9 cellular contexts compared by ENCODE assay signal in the genomic region with DNA sequence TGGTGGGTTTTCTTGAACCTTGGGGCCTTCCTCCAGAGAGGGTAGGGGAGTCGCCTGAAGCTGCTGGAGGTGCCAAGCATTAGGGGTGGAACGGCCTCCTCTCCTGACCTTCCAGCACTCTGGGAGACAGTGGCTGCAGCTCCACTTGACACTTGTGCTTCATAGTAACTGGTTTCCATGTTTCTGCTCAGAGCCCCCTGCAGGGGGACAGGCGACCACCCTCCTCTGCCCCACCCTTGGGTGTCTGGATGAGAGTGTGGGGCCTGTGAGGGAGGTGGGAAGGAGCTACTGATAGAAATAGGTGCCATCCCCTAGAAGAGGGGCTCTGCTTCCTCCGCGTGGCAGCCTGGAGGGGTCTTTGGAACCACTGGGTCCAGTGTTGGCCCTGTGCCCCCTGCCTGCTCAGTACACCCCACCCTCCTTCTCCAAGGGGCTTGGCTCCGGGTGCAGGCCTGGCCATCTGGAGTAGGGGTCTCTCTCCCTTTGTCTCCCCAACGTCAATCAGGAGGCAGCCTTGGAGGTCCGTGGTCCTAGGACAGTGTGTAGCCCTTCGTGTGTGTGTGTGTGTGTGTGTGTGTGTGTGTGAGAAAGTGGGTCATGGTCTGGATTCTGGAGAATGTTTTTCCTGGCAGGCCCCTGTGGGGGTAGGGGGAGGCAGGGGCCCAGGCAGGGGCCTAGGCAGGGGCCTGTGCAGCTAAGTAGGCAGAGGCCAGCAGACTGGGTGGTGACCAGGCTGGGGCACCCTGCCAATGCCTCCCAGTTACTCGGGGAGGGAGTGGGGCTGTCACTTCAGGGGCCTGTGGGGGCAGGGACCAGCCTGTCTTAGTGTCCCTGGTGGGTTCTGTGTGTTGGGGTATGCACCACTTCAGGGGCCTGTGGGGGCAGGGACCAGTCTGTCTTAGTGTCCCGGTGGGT. TPM values are rescaled to one million over a fixed set of nuclear protein-coding genes. Genes with fewer than 3 reads are reported as not detected.
A peak's percentile ranks its signal among the peaks of the same experiment; 100 is the strongest.
DNase-seq lines count a peak whose midpoint lies in the region; ATAC-seq and TF ChIP-seq lines count a peak whose summit lies in the region.
"Had no signal": no experiment of that assay in that cellular context is flagged by ENCODE, and none has a peak within 500 bp of the region (broad histone marks: within the 10 kb centered on the region; RNA-seq: fewer than 3 reads in every experiment).

No MANE protein-coding gene starts in this region.

- peaks cover 10% of the 10 kb centered on the region for H3K36me3 ChIP-seq in mammary epithelial cell (ENCODE audit: insufficient read depth, low read length)
- H3K36me3 ChIP-seq in naive thymus-derived CD4-positive, alpha-beta T cell (ENCODE audit: control insufficient read depth in 2 of 3, insufficient read depth in 3 of 3, low read length in 3 of 3) = peaks cover 0 to 15% (median 0%) of the 10 kb centered on the region in 3 experiments

- BruUV-seq in mammary epithelial cell (replicated peaks; lab: Mats Ljungman, UMichigan) = no TSS peak

- DNase-seq in HFF-Myc (ENCODE audit: extremely low read depth, low read depth) (no peak), mammary epithelial cell (no peak), left lobe of liver (ENCODE audit: low spot score) (no peak), HCEC 1CT (no peak)
- no peak for DNase-seq in naive thymus-derived CD4-positive, alpha-beta T cell
- DNase-seq: stimulated activated CD4-positive, alpha-beta T cell treated with anti-CD3 and anti-CD28 coated beads, Interleukin-4, amount 100 ng/mL, for 1 hour had no signal

- H3K9me3 ChIP-seq in mammary epithelial cell (replicated peaks; ENCODE audit: insufficient read depth, low read length) = no peaks in the 10 kb centered on the region
- H3K9me3 ChIP-seq in naive thymus-derived CD4-positive, alpha-beta T cell (ENCODE audit: control insufficient read depth in 2 of 3, low read length in 3 of 3) = no peaks in the 10 kb centered on the region

- no peak for ATAC-seq in naive thymus-derived CD4-positive, alpha-beta T cell
- ATAC-seq in left lobe of liver (no peak), HG02885 (IDR thresholded peaks at IDR 0.05; ENCODE audit: poor library complexity, unreplicated experiment) (no peak), GM18873 (IDR thresholded peaks at IDR 0.05; ENCODE audit: low FRiP score, unreplicated experiment) (no peak)

- TF ChIP-seq CTCF in 22Rv1 (IDR thresholded peaks at IDR 0.05) = no peak
- TF ChIP-seq CTCF in HFF-Myc (IDR thresholded peaks at IDR 0.05; ENCODE audit: low read depth, low read length, missing control alignments) = no peak
- TF ChIP-seq CTCF in mammary epithelial cell (conservative IDR thresholded peaks at IDR 0.05 in 1 of 2, IDR thresholded peaks at IDR 0.05 in 1 of 2; ENCODE audit: extremely low read depth in 1 of 2, insufficient read depth in 1 of 2, low read depth in 1 of 2, low read length in 2 of 2) = no peak

- H3K27me3 Mint-ChIP-seq in naive thymus-derived CD4-positive, alpha-beta T cell = no peaks in the 10 kb centered on the region

- in situ Hi-C loops in mammary epithelial cell (cut with MboI; ENCODE audit: low sequenced_read_pairs in 2 of 2) = no loop called here

- dilution Hi-C loops in mammary epithelial cell (cut with HindIII; ENCODE audit: low sequenced_read_pairs) = loop anchor here (5.0 kb wide), 2 partner anchors 77 to 188 kb away; a partner anchor contains a TSS

- peaks cover 0 to 19% (median 3%) of the 10 kb centered on the region in 5 donors for H3K36me3 Mint-ChIP-seq in naive thymus-derived CD4-positive, alpha-beta T cell

- no peak overlapping the region for H2AFZ ChIP-seq in mammary epithelial cell (ENCODE audit: low read depth, low read length)

- no peak overlapping the region for H3K9ac ChIP-seq in mammary epithelial cell (ENCODE audit: insufficient read depth, low read length)

- H3K4me3 Mint-ChIP-seq in naive thymus-derived CD4-positive, alpha-beta T cell = peak overlapping the region; percentile 13 to 100 (median 56)

- H3K4me1 ChIP-seq in mammary epithelial cell (ENCODE audit: insufficient read depth, low read length) = peaks cover 65% of the 10 kb centered on the region
- H3K4me1 ChIP-seq in naive thymus-derived CD4-positive, alpha-beta T cell (ENCODE audit: control insufficient read depth in 2 of 2, insufficient read depth in 2 of 2, low read length in 2 of 2) = peaks cover 64 to 74% of the 10 kb centered on the region in 2 donors

- no peaks in the 10 kb centered on the region for H4K20me1 ChIP-seq in mammary epithelial cell (ENCODE audit: insufficient read depth, low read length)

- H3K27ac Mint-ChIP-seq in naive thymus-derived CD4-positive, alpha-beta T cell = peak overlapping the region; percentile 68 to 94 (median 89)

- H3K27me3 ChIP-seq in mammary epithelial cell (ENCODE audit: insufficient read depth, low read length) = no peaks in the 10 kb centered on the region
- no peaks in the 10 kb centered on the region for H3K27me3 ChIP-seq in naive thymus-derived CD4-positive, alpha-beta T cell (ENCODE audit: control insufficient read depth in 2 of 2, insufficient read depth in 2 of 2, low read length in 2 of 2)

- H3K4me3 ChIP-seq in HFF-Myc (replicated peaks; ENCODE audit: low read depth, low read length) (peak overlapping the region; percentile 14), mammary epithelial cell (replicated peaks in 1 of 3; ENCODE audit: insufficient read depth in 1 of 3, low read depth in 2 of 3, low read length in 3 of 3) (no peak overlapping the region)
- no peak overlapping the region for H3K4me3 ChIP-seq in naive thymus-derived CD4-positive, alpha-beta T cell (ENCODE audit: low read length)

- peaks cover 51 to 85% (median 75%) of the 10 kb centered on the region in 7 donors for H3K4me1 Mint-ChIP-seq in naive thymus-derived CD4-positive, alpha-beta T cell

- CTCF ChIA-PET in mammary epithelial cell (lab: Charles Lee; ENCODE audit: low non-redundant PET) = no interaction called here
- CTCF ChIA-PET in naive thymus-derived CD4-positive, alpha-beta T cell (lab: Charles Lee) = no interaction called here

- peak overlapping the region; percentile 93; the same call in 1 of the 2 replicates for H3K27ac ChIP-seq in 22Rv1
- H3K27ac ChIP-seq in mammary epithelial cell (ENCODE audit: insufficient read depth, low read depth, low read length) = no peak overlapping the region
- peak overlapping the region; percentile 88 for H3K27ac ChIP-seq in naive thymus-derived CD4-positive, alpha-beta T cell (ENCODE audit: low read depth, low read length)

- H3K79me2 ChIP-seq in mammary epithelial cell (ENCODE audit: insufficient read depth, low read length) = peaks cover 89% of the 10 kb centered on the region

- peak overlapping the region; percentile 11 for H3K4me2 ChIP-seq in mammary epithelial cell (ENCODE audit: insufficient read depth, low read depth, low read length)

- no peaks in the 10 kb centered on the region for H3K9me3 Mint-ChIP-seq in naive thymus-derived CD4-positive, alpha-beta T cell

- WGBS in mammary epithelial cell (ENCODE audit: low coverage, missing lambda C conversion rate) = 62% methylated on average over 9 of the region's 11 CpGs

- POLR2A ChIA-PET in naive thymus-derived CD4-positive, alpha-beta T cell (lab: Charles Lee) = interaction anchor here (0.6 to 7.1 kb wide), 4 partner anchors 11 to 1052 kb away, joined by 3 to 58 read pairs (median 3); no protein-coding TSS in a partner anchor

- intact Hi-C loops in mammary epithelial cell (cut with micrococcal nuclease) = no loop called here
- intact Hi-C loops in naive thymus-derived CD4-positive, alpha-beta T cell (cut with micrococcal nuclease) = loop anchor here (5.0 to 10.0 kb wide), 3 partner anchors 53 to 220 kb away; a partner anchor contains a TSS

RNA-seq across cellular contexts. Expression of a gene that starts 4.9 kb away (rescaled TPM):
- 100 to 1,000 TPM; 111 to 154 TPM for total RNA-seq in mammary epithelial cell
- polyA plus RNA-seq in mammary epithelial cell = 92.4 TPM
- 211 TPM for polyA minus RNA-seq in mammary epithelial cell
- 100 to 1,000 TPM in 4 of 5 experiments, 10 to 100 TPM in 1; 75.3 to 199 (median 113) TPM for total RNA-seq in naive thymus-derived CD4-positive, alpha-beta T cell
- 10 to 100 TPM; 43.4 to 54.5 TPM for polyA plus RNA-seq in naive thymus-derived CD4-positive, alpha-beta T cell
- total RNA-seq in left lobe of liver = 58.5 TPM

RNA-seq across cellular contexts. Expression of a gene that starts 21.2 kb away (rescaled TPM):
- total RNA-seq in mammary epithelial cell (1,000 to 10,000 TPM in 1 of 2 donors, 100 to 1,000 TPM in 1; 693 to 1,265 TPM), left lobe of liver (371 TPM)
- 2,470 TPM for polyA plus RNA-seq in mammary epithelial cell
- polyA minus RNA-seq in mammary epithelial cell = 585 TPM
- total RNA-seq in naive thymus-derived CD4-positive, alpha-beta T cell = 1,000 to 10,000 TPM; 1,312 to 2,438 (median 1,877) TPM
- polyA plus RNA-seq in naive thymus-derived CD4-positive, alpha-beta T cell = 1,000 to 10,000 TPM; 1,326 to 1,996 TPM

RNA-seq across cellular contexts. Expression of a gene that starts 49.6 kb away (rescaled TPM):
- 10 to 100 TPM in 1 of 2 donors, 1 to 10 TPM in 1; 9.2 to 18.0 TPM for total RNA-seq in mammary epithelial cell
- polyA plus RNA-seq in mammary epithelial cell = 11.8 TPM
- polyA minus RNA-seq in mammary epithelial cell = 9.4 TPM
- total RNA-seq in naive thymus-derived CD4-positive, alpha-beta T cell = 10 to 100 TPM; 33.0 to 69.5 (median 53.4) TPM
- polyA plus RNA-seq in naive thymus-derived CD4-positive, alpha-beta T cell = 1 to 10 TPM; 5.0 to 8.5 TPM
- total RNA-seq in left lobe of liver = 11.2 TPM
